ENCODE assay signal across 8 cellular contexts in genomic region chr5:172187118-172188032, GRCh38. TPM values are rescaled to one million over a fixed set of nuclear protein-coding genes. Genes with fewer than 3 reads are reported as not detected.
DNase-seq lines count a peak whose midpoint lies in the region; ATAC-seq and TF ChIP-seq lines count a peak whose summit lies in the region.

No MANE protein-coding gene starts in this region.

- CTCF ChIA-PET in CD4-positive, alpha-beta T cell (lab: Charles Lee) = interaction anchor here (0.6 to 6.3 kb wide), 18 partner anchors 9 to 590 kb away, joined by 3 to 85 read pairs (median 5); no protein-coding TSS in a partner anchor

- intact Hi-C loops in CD4-positive, alpha-beta T cell (cut with DNase I, micrococcal nuclease) = loop anchor here (1.0 to 10.0 kb wide), 15 partner anchors 8 to 867 kb away; partner anchors contain the start of genes FBXW11 (in 2 of the 2), CREBRF (in 1 of the 2), DUSP1 (in 1 of the 2) and UBTD2 (in 1 of the 2)
- intact Hi-C loops in heart left ventricle (cut with DNase I) = loop anchor here (1.0 to 10.0 kb wide), 16 partner anchors 65 to 283 kb away; partner anchors contain the start of genes UBTD2 (in 5 of the 10) and FBXW11 (in 1 of the 10)
- intact Hi-C loops in prostate gland (cut with DNase I) = loop anchor here (1.0 to 5.0 kb wide), 4 partner anchors 80 to 275 kb away; partner anchors contain the start of gene UBTD2

- H3K4me1 ChIP-seq in heart left ventricle (peaks cover 3 to 45% (median 22%) of the 10 kb centered on the region in 12 donors), prostate gland (replicated peaks) (no peaks in the 10 kb centered on the region)

- WGBS in heart left ventricle, 4 donors = 0 to 1% (median 1%) methylated on average over 49 to 66 of the region's 66 CpGs
- under 1% methylated on average over 56 of the region's 66 CpGs for WGBS in prostate gland

- no peaks in the 10 kb centered on the region for H3K27me3 ChIP-seq in CD4-positive, alpha-beta T cell (ENCODE audit: control insufficient read depth, insufficient read depth, low read length)
- H3K27me3 ChIP-seq in heart left ventricle = no peaks in the 10 kb centered on the region
- no peaks in the 10 kb centered on the region for H3K27me3 ChIP-seq in prostate gland (replicated peaks; ENCODE audit: insufficient read depth)

- ATAC-seq in CD4-positive, alpha-beta T cell (ENCODE audit: poor library complexity) = peak; percentile 53
- ATAC-seq in GM19463 (IDR thresholded peaks at IDR 0.05; ENCODE audit: unreplicated experiment) (peak; percentile 22), heart left ventricle (peak in 3 of 4 donors; percentile 16 to 57 (median 43))
- peak; percentile 35 for ATAC-seq in activated naive CD8-positive, alpha-beta T cell treated with anti-CD3 and anti-CD28 coated beads, Interleukin-2, amount 10 ng/mL, durations not matched to agents 7 days and 5 days (ENCODE audit: low read depth)

- no peaks in the 10 kb centered on the region for H3K27me3 Mint-ChIP-seq in CD4-positive, alpha-beta T cell
- peaks cover 6% of the 10 kb centered on the region for H3K27me3 Mint-ChIP-seq in activated naive CD8-positive, alpha-beta T cell treated with anti-CD3 and anti-CD28 coated beads, Interleukin-2, amount 10 ng/mL, durations not matched to agents 7 days and 5 days

- POLR2A ChIA-PET in CD4-positive, alpha-beta T cell (lab: Charles Lee) = interaction anchor here (0.6 to 9.0 kb wide), 25 partner anchors 11 to 954 kb away, joined by 3 to 592 read pairs (median 6); partner anchors contain the start of gene FBXW11
- POLR2A ChIA-PET in activated naive CD8-positive, alpha-beta T cell treated with anti-CD3 and anti-CD28 coated beads, Interleukin-2, amount 10 ng/mL, durations not matched to agents 7 days and 5 days (lab: Charles Lee) = interaction anchor here (0.7 to 8.2 kb wide), 14 partner anchors 12 to 799 kb away, joined by 3 to 407 read pairs (median 6); partner anchors contain the start of genes FBXW11, NPM1 and UBTD2

- H3K9me3 Mint-ChIP-seq in CD4-positive, alpha-beta T cell = no peaks in the 10 kb centered on the region
- H3K9me3 Mint-ChIP-seq in activated naive CD8-positive, alpha-beta T cell treated with anti-CD3 and anti-CD28 coated beads, Interleukin-2, amount 10 ng/mL, durations not matched to agents 7 days and 5 days = no peaks in the 10 kb centered on the region

- TF ChIP-seq CTCF in CD4-positive, alpha-beta T cell (IDR thresholded peaks at IDR 0.05) = no peak
- TF ChIP-seq CTCF in heart left ventricle (IDR thresholded peaks at IDR 0.05) (no peak), prostate gland (IDR thresholded peaks at IDR 0.05) (no peak)

- peak overlapping the region; percentile 98 for H3K27ac Mint-ChIP-seq in CD4-positive, alpha-beta T cell
- peak overlapping the region; percentile 94 for H3K27ac Mint-ChIP-seq in activated naive CD8-positive, alpha-beta T cell treated with anti-CD3 and anti-CD28 coated beads, Interleukin-2, amount 10 ng/mL, durations not matched to agents 7 days and 5 days

- DNase-seq in CD4-positive, alpha-beta T cell = peak; percentile 47 to 72 (median 62)
- peak; percentile 85 for DNase-seq in HPDE6-E6E7 (ENCODE audit: extremely low spot score)
- peak; percentile 44 for DNase-seq in SKM-1 treated with dmso at 0.1 percent for 144 hours (lab: John Stamatoyannopoulos, UW; ENCODE audit: unreplicated experiment)
- DNase-seq in activated naive CD8-positive, alpha-beta T cell treated with anti-CD3 and anti-CD28 coated beads, Interleukin-2, amount 10 ng/mL, durations not matched to agents 7 days and 5 days = peak; percentile 78
- DNase-seq in heart left ventricle = peak; percentile 64 to 82 (median 77)
- peak; percentile 19 for DNase-seq in prostate gland (ENCODE audit: low spot score)
- no peak for DNase-seq in NCI-H1436 (lab: John Stamatoyannopoulos, UW)

- no peaks in the 10 kb centered on the region for H3K9me3 ChIP-seq in CD4-positive, alpha-beta T cell (ENCODE audit: control insufficient read depth, low read length)
- H3K9me3 ChIP-seq in heart left ventricle (no peaks in the 10 kb centered on the region), prostate gland (no peaks in the 10 kb centered on the region)

- peak overlapping the region; percentile 100 for H3K4me3 Mint-ChIP-seq in CD4-positive, alpha-beta T cell
- peak overlapping the region; percentile 97 for H3K4me3 Mint-ChIP-seq in activated naive CD8-positive, alpha-beta T cell treated with anti-CD3 and anti-CD28 coated beads, Interleukin-2, amount 10 ng/mL, durations not matched to agents 7 days and 5 days

- peak overlapping the region; percentile 67 to 97 (median 89) for H3K4me3 ChIP-seq in heart left ventricle
- peak overlapping the region; percentile 70 to 86 for H3K4me3 ChIP-seq in prostate gland

- TF ChIP-seq POLR2A in heart left ventricle (IDR thresholded peaks at IDR 0.05) (peak in 1 of 2 donors; percentile 16), prostate gland (IDR thresholded peaks at IDR 0.05) (no peak)

- H3K36me3 ChIP-seq in heart left ventricle = peaks cover 0 to 13% (median 0%) of the 10 kb centered on the region in 9 donors
- no peaks in the 10 kb centered on the region for H3K36me3 ChIP-seq in prostate gland

- H3K27ac ChIP-seq in CD4-positive, alpha-beta T cell (ENCODE audit: low read depth, low read length) = peak overlapping the region; percentile 98
- H3K27ac ChIP-seq in heart left ventricle (peak overlapping the region; percentile 63 to 98 (median 92)), prostate gland (peak overlapping the region; percentile 73 to 84)

- H3K4me1 Mint-ChIP-seq in CD4-positive, alpha-beta T cell (ENCODE audit: low read depth) = peaks cover 46% of the 10 kb centered on the region
- peaks cover 33% of the 10 kb centered on the region for H3K4me1 Mint-ChIP-seq in activated naive CD8-positive, alpha-beta T cell treated with anti-CD3 and anti-CD28 coated beads, Interleukin-2, amount 10 ng/mL, durations not matched to agents 7 days and 5 days

- peaks cover 55% of the 10 kb centered on the region for H3K36me3 Mint-ChIP-seq in CD4-positive, alpha-beta T cell (ENCODE audit: low read depth)
- H3K36me3 Mint-ChIP-seq in activated naive CD8-positive, alpha-beta T cell treated with anti-CD3 and anti-CD28 coated beads, Interleukin-2, amount 10 ng/mL, durations not matched to agents 7 days and 5 days = peaks cover 33% of the 10 kb centered on the region

RNA-seq across cellular contexts. Expression of gene STK10, which starts 0.6 kb away (rescaled TPM):
- 100 to 1,000 TPM; 211 to 229 TPM for total RNA-seq in CD4-positive, alpha-beta T cell
- 100 to 1,000 TPM; 319 to 320 TPM for total RNA-seq in activated naive CD8-positive, alpha-beta T cell treated with anti-CD3 and anti-CD28 coated beads, Interleukin-2, amount 10 ng/mL, durations not matched to agents 7 days and 5 days
- total RNA-seq in heart left ventricle (10 to 100 TPM in 5 of 9 donors, 1 to 10 TPM in 4; 5.5 to 52.9 (median 10.3) TPM), prostate gland (10 to 100 TPM in 1 of 2 donors, 1 to 10 TPM in 1; 4.6 to 73.3 TPM)
- 10 to 100 TPM in 1 of 2 donors, 1 to 10 TPM in 1; 5.7 to 10.2 TPM for polyA plus RNA-seq in heart left ventricle

RNA-seq across cellular contexts. Expression of gene EFCAB9, which starts 6.6 kb away (rescaled TPM):
- not detected for total RNA-seq in CD4-positive, alpha-beta T cell
- not detected for total RNA-seq in activated naive CD8-positive, alpha-beta T cell treated with anti-CD3 and anti-CD28 coated beads, Interleukin-2, amount 10 ng/mL, durations not matched to agents 7 days and 5 days
- total RNA-seq in heart left ventricle (not detected), prostate gland (not detected)
- not detected for polyA plus RNA-seq in heart left ventricle
